In the genomic region with DNA sequence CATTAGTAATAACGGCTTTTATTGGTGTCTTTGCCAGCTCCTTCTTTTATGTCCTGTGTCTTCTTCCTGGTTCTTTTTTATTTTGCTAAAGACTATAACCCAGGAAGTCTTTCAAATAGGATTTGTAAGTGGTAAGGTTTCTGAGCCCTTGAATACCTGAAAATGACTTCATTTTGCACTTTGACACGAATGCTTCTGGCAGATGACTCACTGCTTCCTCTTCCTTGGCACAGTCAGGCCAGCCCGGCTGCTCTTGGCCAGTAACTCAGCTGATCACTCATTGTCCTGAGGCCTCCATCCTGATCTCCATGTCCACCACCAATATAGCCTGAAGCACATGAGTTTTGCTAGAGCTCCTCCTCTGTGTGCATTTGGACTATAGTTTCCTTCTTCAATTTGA, we compare ENCODE assay signal across 12 cellular contexts. TPM values are rescaled to one million over a fixed set of nuclear protein-coding genes. Genes with fewer than 3 reads are reported as not detected.
DNase-seq lines count a peak whose midpoint lies in the region; ATAC-seq, FAIRE-seq and TF ChIP-seq lines count a peak whose summit lies in the region.
"Had no signal": no experiment of that assay in that cellular context is flagged by ENCODE, and none has a peak within 500 bp of the region (broad histone marks: within the 10 kb centered on the region; RNA-seq: fewer than 3 reads in every experiment).

No MANE protein-coding gene starts in this region.

- H3K79me2 ChIP-seq in fibroblast of lung (ENCODE audit: control insufficient read depth, insufficient read depth, low read length) (no peaks in the 10 kb centered on the region), osteoblast (ENCODE audit: insufficient read depth, low read length) (no peaks in the 10 kb centered on the region)

- no peak overlapping the region for H3K4me3 Mint-ChIP-seq in activated naive CD8-positive, alpha-beta T cell treated with anti-CD3 and anti-CD28 coated beads, Interleukin-2, amount 50 U/mL, for 24 hours

- no peak overlapping the region for H3K27ac Mint-ChIP-seq in activated naive CD8-positive, alpha-beta T cell treated with anti-CD3 and anti-CD28 coated beads, Interleukin-2, amount 50 U/mL, for 24 hours

- H3K9ac ChIP-seq in fibroblast of lung (ENCODE audit: insufficient read depth, low read length) = no peak overlapping the region

- peak; percentile 91 for FAIRE-seq in RCC 7860 (lab: Jason Lieb, UNC)
- FAIRE-seq: islet of Langerhans had no signal

- H3K9me3 ChIP-seq in fibroblast of lung (ENCODE audit: control insufficient read depth, insufficient read depth, low read depth, low read length) = no peaks in the 10 kb centered on the region
- H3K9me3 ChIP-seq in osteoblast (ENCODE audit: low read depth, low read length) = no peaks in the 10 kb centered on the region

- H3K4me1 Mint-ChIP-seq in activated naive CD8-positive, alpha-beta T cell treated with anti-CD3 and anti-CD28 coated beads, Interleukin-2, amount 50 U/mL, for 24 hours = no peaks in the 10 kb centered on the region

- DNase-seq in EL (peak; percentile 95), RCC 7860 (ENCODE audit: low spot score) (peak; percentile 88), fibroblast of lung (ENCODE audit: low read depth in 2 of 2) (peak; percentile 68 to 90), osteoblast (ENCODE audit: insufficient read length, low spot score, missing footprints) (peak; percentile 95), cerebellar nuclear complex (lab: John Stamatoyannopoulos, UW) (no peak), NCI-H1092 (lab: John Stamatoyannopoulos, UW) (no peak)
- DNase-seq in activated naive CD8-positive, alpha-beta T cell treated with anti-CD3 and anti-CD28 coated beads, Interleukin-2, amount 50 U/mL, for 24 hours = no peak
- DNase-seq: DMS79; NCI-H2107; stimulated activated CD4-positive, alpha-beta T cell treated with anti-CD3 and anti-CD28 coated beads, Interleukin-2, amount 100 ng/mL, for 24 hours had no signal

- H3K4me2 ChIP-seq in fibroblast of lung (ENCODE audit: extremely low read depth, insufficient read depth, low read length) (no peak overlapping the region), osteoblast (ENCODE audit: insufficient read depth, low read length) (peak overlapping the region; percentile 46)

- peaks cover 4% of the 10 kb centered on the region for H3K4me1 ChIP-seq in fibroblast of lung (ENCODE audit: control insufficient read depth, extremely low read depth, insufficient read depth, low read length)
- peaks cover 11% of the 10 kb centered on the region for H3K4me1 ChIP-seq in osteoblast (ENCODE audit: insufficient read depth, low read length)

- H4K20me1 ChIP-seq in fibroblast of lung (ENCODE audit: control insufficient read depth, extremely low read depth, insufficient read depth, low read length) (no peaks in the 10 kb centered on the region), osteoblast (ENCODE audit: insufficient read depth, low read length) (no peaks in the 10 kb centered on the region)

- H3K9me3 Mint-ChIP-seq in activated naive CD8-positive, alpha-beta T cell treated with anti-CD3 and anti-CD28 coated beads, Interleukin-2, amount 50 U/mL, for 24 hours = peaks cover 15% of the 10 kb centered on the region

- peaks cover 1% of the 10 kb centered on the region for H3K36me3 Mint-ChIP-seq in activated naive CD8-positive, alpha-beta T cell treated with anti-CD3 and anti-CD28 coated beads, Interleukin-2, amount 50 U/mL, for 24 hours (ENCODE audit: low read depth)

- H2AFZ ChIP-seq in fibroblast of lung (ENCODE audit: low read length) (no peak overlapping the region), osteoblast (ENCODE audit: low read length) (peak overlapping the region; percentile 59)

- H3K27me3 Mint-ChIP-seq in activated naive CD8-positive, alpha-beta T cell treated with anti-CD3 and anti-CD28 coated beads, Interleukin-2, amount 50 U/mL, for 24 hours = peaks cover 4% of the 10 kb centered on the region

- H3K27me3 ChIP-seq in fibroblast of lung (ENCODE audit: control insufficient read depth, insufficient read depth, low read length) (no peaks in the 10 kb centered on the region), osteoblast (ENCODE audit: insufficient read depth, low read length) (no peaks in the 10 kb centered on the region)

- H3K27ac ChIP-seq in fibroblast of lung (ENCODE audit: insufficient read depth, low read length) = peak overlapping the region; percentile 27
- peak overlapping the region; percentile 57 for H3K27ac ChIP-seq in osteoblast (ENCODE audit: low read depth, low read length)

- ATAC-seq in GM21447 (IDR thresholded peaks at IDR 0.05; ENCODE audit: unreplicated experiment) = no peak
- no peak for ATAC-seq in activated naive CD8-positive, alpha-beta T cell treated with anti-CD3 and anti-CD28 coated beads, Interleukin-2, amount 50 U/mL, for 24 hours

- peaks cover 7% of the 10 kb centered on the region for H3K36me3 ChIP-seq in fibroblast of lung (ENCODE audit: control insufficient read depth, insufficient read depth, low read length)
- H3K36me3 ChIP-seq in osteoblast (ENCODE audit: insufficient read depth, low read length) = peaks cover 3% of the 10 kb centered on the region

- TF ChIP-seq CTCF in fibroblast of lung (conservative IDR thresholded peaks at IDR 0.05 in 1 of 2, IDR thresholded peaks at IDR 0.05 in 1 of 2; ENCODE audit: low read depth in 1 of 2, low read length in 2 of 2) (no peak), osteoblast (IDR thresholded peaks at IDR 0.05; ENCODE audit: extremely low read depth, low read depth, low read length) (no peak)

- H3K4me3 ChIP-seq in fibroblast of lung (replicated peaks in 1 of 4; ENCODE audit: control extremely low read depth in 1 of 4, insufficient read depth in 1 of 4, low read depth in 3 of 4, low read length in 4 of 4) = no peak overlapping the region
- H3K4me3 ChIP-seq in osteoblast (ENCODE audit: insufficient read depth, low read length) = no peak overlapping the region

RNA-seq across cellular contexts. Expression of a gene that starts 48.7 kb away (rescaled TPM):
- 0.77 and 1.3 TPM in 2 replicates for total RNA-seq in fibroblast of lung
- 0.05 and 0.08 TPM in 2 replicates for polyA plus RNA-seq in fibroblast of lung
- polyA plus RNA-seq in fibroblast of lung (2012) = 0.08 and 0.12 TPM in 2 replicates
- polyA minus RNA-seq in fibroblast of lung (ENCODE audit: low replicate concordance) = 0.37 TPM in 1 of 2 replicates, not detected in the other
- total RNA-seq in osteoblast = under 0.01 TPM in 2 replicates

Comparison
In these comparisons a context has a peak if more than half of its experiments do, and no peak if none do; other contexts are left out.
1. DNase-seq: peak in EL (single experiment), RCC 7860 (single experiment), fibroblast of lung (2 of 2) and osteoblast (single experiment); none in cerebellar nuclear complex (0 of 2), activated naive CD8-positive, alpha-beta T cell treated with anti-CD3 and anti-CD28 coated beads, Interleukin-2, amount 50 U/mL, for 24 hours (single experiment) and NCI-H1092 (single experiment).